Comparison of ENCODE assay signal across 1 cellular context in genomic region chr17:73045722-73046121, GRCh38.
TF ChIP-seq lines count a peak whose summit lies in the region.

No MANE protein-coding gene starts in this region.

TF ChIP-seq in A549, 52 proteins besides CTCF, POLR2A, EP300 and RAD21:
- TF ChIP-seq REST (IDR thresholded peaks at IDR 0.05) (no peak), ZC3H11A (IDR thresholded peaks at IDR 0.05) (no peak), EHMT2 (IDR thresholded peaks at IDR 0.05; ENCODE audit: low read depth) (no peak), BCL3 (IDR thresholded peaks at IDR 0.05) (no peak), E2F6 (IDR thresholded peaks at IDR 0.05; ENCODE audit: borderline replicate concordance, low read depth) (no peak), MAFK (IDR thresholded peaks at IDR 0.05; ENCODE audit: partially characterized antibody) (no peak), HEYL (CRISPR knock-in tag; IDR thresholded peaks at IDR 0.05) (no peak), KDM1A (IDR thresholded peaks at IDR 0.05; ENCODE audit: low read depth) (no peak), ATOH8 (CRISPR knock-in tag; IDR thresholded peaks at IDR 0.05; ENCODE audit: low read depth) (no peak), ZNF302 (CRISPR knock-in tag; IDR thresholded peaks at IDR 0.05) (no peak), CEBPB (IDR thresholded peaks at IDR 0.05) (no peak), RNF2 (IDR thresholded peaks at IDR 0.05; ENCODE audit: borderline replicate concordance, low read depth) (no peak), CHD2 (IDR thresholded peaks at IDR 0.05; ENCODE audit: low read length, partially characterized antibody) (no peak), TP53 (CRISPR knock-in tag; IDR thresholded peaks at IDR 0.05) (no peak), NPAS2 (CRISPR knock-in tag; IDR thresholded peaks at IDR 0.05; ENCODE audit: borderline replicate concordance) (no peak), HDAC2 (IDR thresholded peaks at IDR 0.05) (no peak), NR3C1 (IDR thresholded peaks at IDR 0.05) (no peak), HOXB5 (CRISPR knock-in tag; IDR thresholded peaks at IDR 0.05) (no peak)
